In the genomic region with DNA sequence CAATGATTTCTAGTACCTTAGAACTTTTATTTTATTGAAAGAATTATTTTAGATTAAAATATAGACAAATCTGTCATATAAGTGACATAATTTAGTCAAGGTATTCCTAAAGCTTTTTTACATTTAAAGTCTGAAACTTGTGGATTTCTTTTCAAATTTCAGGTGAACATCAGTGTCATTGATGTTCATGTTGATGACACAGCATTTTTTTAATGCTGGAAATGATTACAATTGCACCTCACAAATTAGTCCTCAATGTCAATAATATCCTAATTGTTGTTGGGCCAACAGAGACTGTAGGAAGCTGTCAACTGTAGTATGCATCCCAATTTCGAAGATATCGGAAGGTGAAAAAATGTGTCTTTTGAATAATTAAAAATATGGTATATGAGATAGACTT, we compare ENCODE assay signal across 6 cellular contexts.
"Had no signal": no experiment of that assay in that cellular context is flagged by ENCODE, and none has a peak within 500 bp of the region (broad histone marks: within the 10 kb centered on the region; RNA-seq: fewer than 3 reads in every experiment).

No MANE protein-coding gene starts in this region.

- H3K27ac ChIP-seq: HL-60 had no signal

- DNase-seq: HFFc6, KG1 had no signal

- H3K9me3 ChIP-seq: HAP-1 had no signal

- H2AFZ ChIP-seq: GM23338 had no signal

- ATAC-seq: HCT116 had no signal

- H3K4me3 ChIP-seq: GM23338, HAP-1 had no signal

- H3K36me3 ChIP-seq: HAP-1 had no signal
